8 cellular contexts compared by ENCODE assay signal in the genomic region with DNA sequence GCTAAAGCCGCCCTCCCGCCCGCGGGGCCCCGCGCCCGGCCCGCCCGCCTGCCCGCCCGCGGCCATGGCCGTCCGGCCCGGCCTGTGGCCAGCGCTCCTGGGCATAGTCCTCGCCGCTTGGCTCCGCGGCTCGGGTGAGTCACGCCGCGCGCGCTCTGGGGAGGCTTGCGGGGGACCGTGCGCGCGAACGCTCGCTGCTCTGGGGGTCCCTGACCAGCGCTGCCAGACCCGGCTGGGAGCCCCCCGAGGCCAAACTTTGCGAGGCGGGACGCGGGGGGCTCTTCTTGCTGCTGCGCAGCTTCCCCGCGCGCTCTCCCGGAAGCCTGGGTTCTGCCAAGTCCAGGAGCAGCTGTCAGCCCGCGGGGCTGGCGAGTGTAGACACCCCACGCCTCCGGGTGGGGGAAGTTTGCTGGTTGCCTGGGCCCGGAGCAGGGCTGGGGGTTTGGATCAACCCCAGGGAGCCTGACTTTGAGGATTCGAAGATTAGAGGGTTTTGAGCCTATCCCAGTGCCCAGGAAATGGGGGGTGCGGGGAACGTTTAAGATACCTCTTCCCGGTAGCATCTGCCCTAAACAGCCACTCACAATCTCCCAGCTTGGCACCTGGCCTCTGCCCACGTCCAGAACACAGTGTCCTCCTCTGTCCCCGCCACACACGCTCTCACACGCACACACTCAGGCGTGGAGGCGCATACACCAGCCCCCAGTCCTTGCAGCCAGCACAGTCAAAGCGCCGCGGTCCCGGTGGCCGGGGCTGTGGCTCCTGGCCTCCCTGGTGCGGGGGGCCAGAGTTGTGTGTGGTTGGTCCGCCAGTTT. TPM values are rescaled to one million over a fixed set of nuclear protein-coding genes. Genes with fewer than 3 reads are reported as not detected.
DNase-seq lines count a peak whose midpoint lies in the region; ATAC-seq and TF ChIP-seq lines count a peak whose summit lies in the region.

No MANE protein-coding gene starts in this region.

- peak overlapping the region; percentile 38 to 39 for H3K4me3 ChIP-seq in Panc1 (ENCODE audit: low read depth in 2 of 2, low read length in 2 of 2)
- H3K4me3 ChIP-seq in fibroblast of lung (replicated peaks in 1 of 4; ENCODE audit: control extremely low read depth in 1 of 4, insufficient read depth in 1 of 4, low read depth in 3 of 4, low read length in 4 of 4): peak overlapping the region in 1 of 4 experiments; percentile 25
- peak overlapping the region; percentile 20 for H3K4me3 ChIP-seq in retinal pigment epithelial cell (ENCODE audit: low read length)

- H3K27ac ChIP-seq in Panc1 (ENCODE audit: low read length) (no peak overlapping the region), fibroblast of lung (ENCODE audit: insufficient read depth, low read length) (no peak overlapping the region)

- H3K36me3 ChIP-seq in Panc1 (ENCODE audit: control insufficient read depth, insufficient read depth, low read length) (peaks cover 4% of the 10 kb centered on the region; the same call in 1 of the 2 replicates), fibroblast of lung (ENCODE audit: control insufficient read depth, insufficient read depth, low read length) (no peaks in the 10 kb centered on the region)

- CTCF ChIA-PET in Panc1 (lab: Charles Lee): interaction anchor here (1.2 kb wide), 2 partner anchors 20 to 152 kb away, joined by 3 to 4 read pairs; no protein-coding TSS in a partner anchor

- H3K27me3 ChIP-seq in Panc1 (ENCODE audit: control insufficient read depth, insufficient read depth, low read length) (peaks cover 14% of the 10 kb centered on the region), fibroblast of lung (ENCODE audit: control insufficient read depth, insufficient read depth, low read length) (peaks cover 28% of the 10 kb centered on the region)

- TF ChIP-seq CTCF in Panc1 (IDR thresholded peaks at IDR 0.05) (no peak), fibroblast of lung (conservative IDR thresholded peaks at IDR 0.05 in 1 of 2, IDR thresholded peaks at IDR 0.05 in 1 of 2; ENCODE audit: low read depth in 1 of 2, low read length in 2 of 2) (no peak), retinal pigment epithelial cell (conservative IDR thresholded peaks at IDR 0.05; ENCODE audit: low read depth, low read length) (no peak), GM10266 (IDR thresholded peaks at IDR 0.05; ENCODE audit: control insufficient read depth, insufficient read depth, low read depth, missing control alignments) (no peak)

- no peaks in the 10 kb centered on the region for H3K79me2 ChIP-seq in fibroblast of lung (ENCODE audit: control insufficient read depth, insufficient read depth, low read length)

- peak; percentile 78 for DNase-seq in G401 (ENCODE audit: low spot score)
- DNase-seq in Panc1 (ENCODE audit: low read depth, low spot score): no peak
- DNase-seq in fibroblast of lung (ENCODE audit: low read depth in 2 of 2): peak; percentile 9 to 39
- DNase-seq in retinal pigment epithelial cell (ENCODE audit: low read depth): no peak
- DNase-seq in superior temporal gyrus (ENCODE audit: extremely low spot score): no peak
- DNase-seq in HUDEP-2 (lab: John Stamatoyannopoulos, UW; ENCODE audit: unreplicated experiment in 76 of 76): no peak
- DNase-seq in GM10266 (ENCODE audit: extremely low spot score): no peak

- ATAC-seq in Panc1 (peak; percentile 30), GM18870 (IDR thresholded peaks at IDR 0.05; ENCODE audit: unreplicated experiment) (no peak)

- in situ Hi-C loops in G401 (cut with HindIII; ENCODE audit: low sequenced_read_pairs): no loop called here
- in situ Hi-C loops in Panc1 (cut with HindIII; ENCODE audit: low pct_unique_long_range_greater_than_20kb, low sequenced_read_pairs): no loop called here

- H4K20me1 ChIP-seq in fibroblast of lung (ENCODE audit: control insufficient read depth, extremely low read depth, insufficient read depth, low read length): no peaks in the 10 kb centered on the region

- H3K4me2 ChIP-seq in fibroblast of lung (ENCODE audit: extremely low read depth, insufficient read depth, low read length): peak overlapping the region; percentile 25

- intact Hi-C loops in Panc1 (cut with micrococcal nuclease; ENCODE audit: unreplicated experiment): loop anchor here (5.0 kb wide), 2 partner anchors 146 to 149 kb away; no protein-coding TSS in a partner anchor

- no peak overlapping the region for H3K9ac ChIP-seq in fibroblast of lung (ENCODE audit: insufficient read depth, low read length)

- no peak overlapping the region for H2AFZ ChIP-seq in fibroblast of lung (ENCODE audit: low read length)

- H3K9me3 ChIP-seq in Panc1 (ENCODE audit: control insufficient read depth, insufficient read depth, low read depth, low read length): no peaks in the 10 kb centered on the region
- H3K9me3 ChIP-seq in fibroblast of lung (ENCODE audit: control insufficient read depth, insufficient read depth, low read depth, low read length): no peaks in the 10 kb centered on the region

- no TSS peak for BruUV-seq in Panc1 (replicated peaks; lab: Mats Ljungman, UMichigan)

- peaks cover 7% of the 10 kb centered on the region for H3K4me1 ChIP-seq in Panc1 (ENCODE audit: control insufficient read depth, insufficient read depth, low read length)
- H3K4me1 ChIP-seq in fibroblast of lung (ENCODE audit: control insufficient read depth, extremely low read depth, insufficient read depth, low read length): no peaks in the 10 kb centered on the region

- POLR2A ChIA-PET in Panc1 (lab: Charles Lee): interaction anchor here (0.9 kb wide), 1 partner anchor 8 kb away, joined by 3 read pairs; no protein-coding TSS in a partner anchor

RNA-seq across cellular contexts. Expression of a gene that starts 0.5 kb away (rescaled TPM):
- total RNA-seq in G401 (2014; rRNA removed; shearing (Covaris generic)): not detected in 2 replicates
- total RNA-seq in Panc1 (2021; ENCODE audit: unreplicated experiment) (0.13 TPM), fibroblast of lung (not detected in 2 replicates)
- polyA plus RNA-seq in Panc1 (2012; ENCODE audit: insufficient read length): 0.28 TPM
- polyA plus RNA-seq in fibroblast of lung: 0.01 TPM in 1 of 2 replicates, not detected in the other
- not detected in 2 replicates for polyA plus RNA-seq in fibroblast of lung (2012)
- polyA minus RNA-seq in fibroblast of lung (ENCODE audit: low replicate concordance): not detected in 2 replicates

Comparison
In these comparisons a context has a peak if more than half of its experiments do, and no peak if none do; other contexts are left out.
1. DNase-seq: peak in G401 (single experiment) and fibroblast of lung (2 of 2); none in Panc1 (single experiment), retinal pigment epithelial cell (single experiment), superior temporal gyrus (single experiment), HUDEP-2 (0 of 76) and GM10266 (single experiment).